Comparison of ENCODE assay signal across 1 cellular context in genomic region chr7:26515462-26515861, GRCh38.
TF ChIP-seq lines count a peak whose summit lies in the region.

No MANE protein-coding gene starts in this region.

TF ChIP-seq in HCT116, 20 proteins besides CTCF, POLR2A, EP300 and RAD21 (continued from another document):
- TF ChIP-seq, protein P1, sequence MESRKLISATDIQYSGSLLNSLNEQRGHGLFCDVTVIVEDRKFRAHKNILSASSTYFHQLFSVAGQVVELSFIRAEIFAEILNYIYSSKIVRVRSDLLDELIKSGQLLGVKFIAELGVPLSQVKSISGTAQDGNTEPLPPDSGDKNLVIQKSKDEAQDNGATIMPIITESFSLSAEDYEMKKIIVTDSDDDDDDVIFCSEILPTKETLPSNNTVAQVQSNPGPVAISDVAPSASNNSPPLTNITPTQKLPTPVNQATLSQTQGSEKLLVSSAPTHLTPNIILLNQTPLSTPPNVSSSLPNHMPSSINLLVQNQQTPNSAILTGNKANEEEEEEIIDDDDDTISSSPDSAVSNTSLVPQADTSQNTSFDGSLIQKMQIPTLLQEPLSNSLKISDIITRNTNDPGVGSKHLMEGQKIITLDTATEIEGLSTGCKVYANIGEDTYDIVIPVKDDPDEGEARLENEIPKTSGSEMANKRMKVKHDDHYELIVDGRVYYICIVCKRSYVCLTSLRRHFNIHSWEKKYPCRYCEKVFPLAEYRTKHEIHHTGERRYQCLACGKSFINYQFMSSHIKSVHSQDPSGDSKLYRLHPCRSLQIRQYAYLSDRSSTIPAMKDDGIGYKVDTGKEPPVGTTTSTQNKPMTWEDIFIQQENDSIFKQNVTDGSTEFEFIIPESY (IDR thresholded peaks at IDR 0.05; ENCODE audit: extremely low read depth, insufficient replicate concordance, low read length): no peak
- no peak for TF ChIP-seq EZH2phosphoT487 (IDR thresholded peaks at IDR 0.05; ENCODE audit: borderline replicate concordance)
- TF ChIP-seq ATF3 (IDR thresholded peaks at IDR 0.05): no peak
